In genomic region chr16:474420-475122, GRCh38 we compare ENCODE assay signal across 1 cellular context.
TF ChIP-seq lines count a peak whose summit lies in the region.

No MANE protein-coding gene starts in this region.

TF ChIP-seq in HepG2, 621 proteins besides CTCF, POLR2A, EP300 and RAD21 (continued from another document and continues in another):
- peak; percentile 28 for TF ChIP-seq RBM22 (optimal IDR thresholded peaks at IDR 0.05; ENCODE audit: low read length)
- TF ChIP-seq ZNF275 (CRISPR knock-in tag; IDR thresholded peaks at IDR 0.05; ENCODE audit: borderline replicate concordance): peak; percentile 75; the same call in 1 of the 2 replicates
- TF ChIP-seq FOXP1 (IDR thresholded peaks at IDR 0.05): no peak
- TF ChIP-seq FOXP1 (CRISPR knock-in tag; IDR thresholded peaks at IDR 0.05): no peak
- TF ChIP-seq MXD1 (CRISPR knock-in tag; IDR thresholded peaks at IDR 0.05): 0 out of 2 replicates have a peak, but pooled peaks have one; percentile 54
- peak; percentile 79; the same call in 1 of the 2 replicates for TF ChIP-seq CCDC6 (CRISPR knock-in tag; IDR thresholded peaks at IDR 0.05)
- TF ChIP-seq IKZF4 (CRISPR knock-in tag; IDR thresholded peaks at IDR 0.05; ENCODE audit: borderline replicate concordance, low read depth, not compliant biosample characterization): no peak
- peak; percentile 66; the same call in 1 of the 2 replicates for TF ChIP-seq AKAP8 (CRISPR knock-in tag; IDR thresholded peaks at IDR 0.05)
- TF ChIP-seq ATF7-NPFF (CRISPR knock-in tag; IDR thresholded peaks at IDR 0.05; ENCODE audit: low read depth): no peak
- TF ChIP-seq ZNF235 (CRISPR knock-in tag; IDR thresholded peaks at IDR 0.05; ENCODE audit: borderline replicate concordance): 0 out of 2 replicates have a peak, but pooled peaks have one; percentile 19
- TF ChIP-seq, protein P1, sequence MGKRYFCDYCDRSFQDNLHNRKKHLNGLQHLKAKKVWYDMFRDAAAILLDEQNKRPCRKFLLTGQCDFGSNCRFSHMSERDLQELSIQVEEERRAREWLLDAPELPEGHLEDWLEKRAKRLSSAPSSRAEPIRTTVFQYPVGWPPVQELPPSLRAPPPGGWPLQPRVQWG (CRISPR knock-in tag; IDR thresholded peaks at IDR 0.05; ENCODE audit: borderline replicate concordance, low read depth): no peak
- 0 out of 2 replicates have a peak, but pooled peaks have one; percentile 37 for TF ChIP-seq ZMAT3 (CRISPR knock-in tag; conservative IDR thresholded peaks at IDR 0.05)
- TF ChIP-seq, protein P2, sequence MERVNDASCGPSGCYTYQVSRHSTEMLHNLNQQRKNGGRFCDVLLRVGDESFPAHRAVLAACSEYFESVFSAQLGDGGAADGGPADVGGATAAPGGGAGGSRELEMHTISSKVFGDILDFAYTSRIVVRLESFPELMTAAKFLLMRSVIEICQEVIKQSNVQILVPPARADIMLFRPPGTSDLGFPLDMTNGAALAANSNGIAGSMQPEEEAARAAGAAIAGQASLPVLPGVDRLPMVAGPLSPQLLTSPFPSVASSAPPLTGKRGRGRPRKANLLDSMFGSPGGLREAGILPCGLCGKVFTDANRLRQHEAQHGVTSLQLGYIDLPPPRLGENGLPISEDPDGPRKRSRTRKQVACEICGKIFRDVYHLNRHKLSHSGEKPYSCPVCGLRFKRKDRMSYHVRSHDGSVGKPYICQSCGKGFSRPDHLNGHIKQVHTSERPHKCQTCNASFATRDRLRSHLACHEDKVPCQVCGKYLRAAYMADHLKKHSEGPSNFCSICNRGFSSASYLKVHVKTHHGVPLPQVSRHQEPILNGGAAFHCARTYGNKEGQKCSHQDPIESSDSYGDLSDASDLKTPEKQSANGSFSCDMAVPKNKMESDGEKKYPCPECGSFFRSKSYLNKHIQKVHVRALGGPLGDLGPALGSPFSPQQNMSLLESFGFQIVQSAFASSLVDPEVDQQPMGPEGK (CRISPR knock-in tag; IDR thresholded peaks at IDR 0.05): peak; percentile 53
- 0 out of 2 replicates have a peak, but pooled peaks have one; percentile 22 for TF ChIP-seq ZBTB26 (CRISPR knock-in tag; IDR thresholded peaks at IDR 0.05; ENCODE audit: borderline replicate concordance)
- 0 out of 2 replicates have a peak, but pooled peaks have one; percentile 47 for TF ChIP-seq ZNF503 (CRISPR knock-in tag; IDR thresholded peaks at IDR 0.05)
- TF ChIP-seq MBD4 (IDR thresholded peaks at IDR 0.05; ENCODE audit: borderline replicate concordance, low read length): no peak
- 0 out of 2 replicates have a peak, but pooled peaks have one; percentile 58 for TF ChIP-seq AHR (CRISPR knock-in tag; IDR thresholded peaks at IDR 0.05)
- TF ChIP-seq ZNF564 (CRISPR knock-in tag; IDR thresholded peaks at IDR 0.05): peak; percentile 48; the same call in 1 of the 2 replicates
- peak; percentile 54; the same call in 1 of the 2 replicates for TF ChIP-seq FOXO1 (CRISPR knock-in tag; IDR thresholded peaks at IDR 0.05)
- peak; percentile 89 for TF ChIP-seq ZEB1 (IDR thresholded peaks at IDR 0.05; ENCODE audit: insufficient replicate concordance, low read depth)
- TF ChIP-seq, protein P3, sequence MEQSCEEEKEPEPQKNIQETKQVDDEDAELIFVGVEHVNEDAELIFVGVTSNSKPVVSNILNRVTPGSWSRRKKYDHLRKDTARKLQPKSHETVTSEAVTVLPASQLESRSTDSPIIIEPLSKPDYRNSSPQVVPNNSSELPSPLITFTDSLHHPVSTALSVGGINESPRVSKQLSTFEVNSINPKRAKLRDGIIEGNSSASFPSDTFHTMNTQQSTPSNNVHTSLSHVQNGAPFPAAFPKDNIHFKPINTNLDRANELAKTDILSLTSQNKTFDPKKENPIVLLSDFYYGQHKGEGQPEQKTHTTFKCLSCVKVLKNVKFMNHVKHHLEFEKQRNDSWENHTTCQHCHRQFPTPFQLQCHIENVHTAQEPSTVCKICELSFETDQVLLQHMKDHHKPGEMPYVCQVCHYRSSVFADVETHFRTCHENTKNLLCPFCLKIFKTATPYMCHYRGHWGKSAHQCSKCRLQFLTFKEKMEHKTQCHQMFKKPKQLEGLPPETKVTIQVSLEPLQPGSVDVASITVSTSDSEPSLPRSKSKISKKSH (CRISPR knock-in tag; IDR thresholded peaks at IDR 0.05; ENCODE audit: borderline replicate concordance): no peak
- no peak for TF ChIP-seq ETV6 (CRISPR knock-in tag; conservative IDR thresholded peaks at IDR 0.05)
- no peak for TF ChIP-seq FOXA1 (IDR thresholded peaks at IDR 0.05)
- TF ChIP-seq FOXA1 (CRISPR knock-in tag; IDR thresholded peaks at IDR 0.05): 0 out of 2 replicates have a peak, but pooled peaks have one; percentile 14
- TF ChIP-seq TARDBP (CRISPR knock-in tag; IDR thresholded peaks at IDR 0.05): peak; percentile 62
- TF ChIP-seq, protein P4, sequence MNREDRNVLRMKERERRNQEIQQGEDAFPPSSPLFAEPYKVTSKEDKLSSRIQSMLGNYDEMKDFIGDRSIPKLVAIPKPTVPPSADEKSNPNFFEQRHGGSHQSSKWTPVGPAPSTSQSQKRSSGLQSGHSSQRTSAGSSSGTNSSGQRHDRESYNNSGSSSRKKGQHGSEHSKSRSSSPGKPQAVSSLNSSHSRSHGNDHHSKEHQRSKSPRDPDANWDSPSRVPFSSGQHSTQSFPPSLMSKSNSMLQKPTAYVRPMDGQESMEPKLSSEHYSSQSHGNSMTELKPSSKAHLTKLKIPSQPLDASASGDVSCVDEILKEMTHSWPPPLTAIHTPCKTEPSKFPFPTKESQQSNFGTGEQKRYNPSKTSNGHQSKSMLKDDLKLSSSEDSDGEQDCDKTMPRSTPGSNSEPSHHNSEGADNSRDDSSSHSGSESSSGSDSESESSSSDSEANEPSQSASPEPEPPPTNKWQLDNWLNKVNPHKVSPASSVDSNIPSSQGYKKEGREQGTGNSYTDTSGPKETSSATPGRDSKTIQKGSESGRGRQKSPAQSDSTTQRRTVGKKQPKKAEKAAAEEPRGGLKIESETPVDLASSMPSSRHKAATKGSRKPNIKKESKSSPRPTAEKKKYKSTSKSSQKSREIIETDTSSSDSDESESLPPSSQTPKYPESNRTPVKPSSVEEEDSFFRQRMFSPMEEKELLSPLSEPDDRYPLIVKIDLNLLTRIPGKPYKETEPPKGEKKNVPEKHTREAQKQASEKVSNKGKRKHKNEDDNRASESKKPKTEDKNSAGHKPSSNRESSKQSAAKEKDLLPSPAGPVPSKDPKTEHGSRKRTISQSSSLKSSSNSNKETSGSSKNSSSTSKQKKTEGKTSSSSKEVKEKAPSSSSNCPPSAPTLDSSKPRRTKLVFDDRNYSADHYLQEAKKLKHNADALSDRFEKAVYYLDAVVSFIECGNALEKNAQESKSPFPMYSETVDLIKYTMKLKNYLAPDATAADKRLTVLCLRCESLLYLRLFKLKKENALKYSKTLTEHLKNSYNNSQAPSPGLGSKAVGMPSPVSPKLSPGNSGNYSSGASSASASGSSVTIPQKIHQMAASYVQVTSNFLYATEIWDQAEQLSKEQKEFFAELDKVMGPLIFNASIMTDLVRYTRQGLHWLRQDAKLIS (CRISPR knock-in tag; IDR thresholded peaks at IDR 0.05): peak; percentile 31; the same call in 1 of the 2 replicates
- peak; percentile 71; the same call in 1 of the 2 replicates for TF ChIP-seq ZFX (CRISPR knock-in tag; IDR thresholded peaks at IDR 0.05; ENCODE audit: low read depth)
- peak; percentile 93 for TF ChIP-seq DRAP1 (CRISPR knock-in tag; IDR thresholded peaks at IDR 0.05)
- TF ChIP-seq TBX3 (IDR thresholded peaks at IDR 0.05; ENCODE audit: borderline replicate concordance): no peak
- TF ChIP-seq PAF1 (CRISPR knock-in tag; IDR thresholded peaks at IDR 0.05): no peak
- TF ChIP-seq RARA (CRISPR knock-in tag; IDR thresholded peaks at IDR 0.05): 0 out of 2 replicates have a peak, but pooled peaks have one; percentile 26
- TF ChIP-seq KDM5B (CRISPR knock-in tag; IDR thresholded peaks at IDR 0.05; ENCODE audit: borderline replicate concordance): peak; percentile 69; the same call in 1 of the 2 replicates
- TF ChIP-seq KAT2B (IDR thresholded peaks at IDR 0.05; ENCODE audit: borderline replicate concordance, low read depth, low read length): no peak
- TF ChIP-seq ZNF746 (CRISPR knock-in tag; IDR thresholded peaks at IDR 0.05): no peak
- TF ChIP-seq ZNF432 (CRISPR knock-in tag; IDR thresholded peaks at IDR 0.05; ENCODE audit: borderline replicate concordance): no peak
- peak; percentile 47; the same call in 1 of the 2 replicates for TF ChIP-seq NR0B2 (CRISPR knock-in tag; IDR thresholded peaks at IDR 0.05)
- peak; percentile 57; the same call in 1 of the 2 replicates for TF ChIP-seq ZFP36L1 (CRISPR knock-in tag; IDR thresholded peaks at IDR 0.05)
- TF ChIP-seq, protein P5, sequence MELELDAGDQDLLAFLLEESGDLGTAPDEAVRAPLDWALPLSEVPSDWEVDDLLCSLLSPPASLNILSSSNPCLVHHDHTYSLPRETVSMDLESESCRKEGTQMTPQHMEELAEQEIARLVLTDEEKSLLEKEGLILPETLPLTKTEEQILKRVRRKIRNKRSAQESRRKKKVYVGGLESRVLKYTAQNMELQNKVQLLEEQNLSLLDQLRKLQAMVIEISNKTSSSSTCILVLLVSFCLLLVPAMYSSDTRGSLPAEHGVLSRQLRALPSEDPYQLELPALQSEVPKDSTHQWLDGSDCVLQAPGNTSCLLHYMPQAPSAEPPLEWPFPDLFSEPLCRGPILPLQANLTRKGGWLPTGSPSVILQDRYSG (CRISPR knock-in tag; IDR thresholded peaks at IDR 0.05): 0 out of 2 replicates have a peak, but pooled peaks have one; percentile 35
- no peak for TF ChIP-seq HNRNPLL (IDR thresholded peaks at IDR 0.05; ENCODE audit: low read depth, low read length, poor library complexity, severe bottlenecking)
- TF ChIP-seq CEBPG (CRISPR knock-in tag; IDR thresholded peaks at IDR 0.05): peak; percentile 39
- TF ChIP-seq ZNF589 (CRISPR knock-in tag; conservative IDR thresholded peaks at IDR 0.05): no peak
- TF ChIP-seq MEF2D (CRISPR knock-in tag; IDR thresholded peaks at IDR 0.05): no peak; the same call in 1 of the 2 replicates
- TF ChIP-seq, protein P6, sequence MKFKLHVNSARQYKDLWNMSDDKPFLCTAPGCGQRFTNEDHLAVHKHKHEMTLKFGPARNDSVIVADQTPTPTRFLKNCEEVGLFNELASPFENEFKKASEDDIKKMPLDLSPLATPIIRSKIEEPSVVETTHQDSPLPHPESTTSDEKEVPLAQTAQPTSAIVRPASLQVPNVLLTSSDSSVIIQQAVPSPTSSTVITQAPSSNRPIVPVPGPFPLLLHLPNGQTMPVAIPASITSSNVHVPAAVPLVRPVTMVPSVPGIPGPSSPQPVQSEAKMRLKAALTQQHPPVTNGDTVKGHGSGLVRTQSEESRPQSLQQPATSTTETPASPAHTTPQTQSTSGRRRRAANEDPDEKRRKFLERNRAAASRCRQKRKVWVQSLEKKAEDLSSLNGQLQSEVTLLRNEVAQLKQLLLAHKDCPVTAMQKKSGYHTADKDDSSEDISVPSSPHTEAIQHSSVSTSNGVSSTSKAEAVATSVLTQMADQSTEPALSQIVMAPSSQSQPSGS (CRISPR knock-in tag; IDR thresholded peaks at IDR 0.05): peak; percentile 29; the same call in 1 of the 2 replicates
